In the genomic region with DNA sequence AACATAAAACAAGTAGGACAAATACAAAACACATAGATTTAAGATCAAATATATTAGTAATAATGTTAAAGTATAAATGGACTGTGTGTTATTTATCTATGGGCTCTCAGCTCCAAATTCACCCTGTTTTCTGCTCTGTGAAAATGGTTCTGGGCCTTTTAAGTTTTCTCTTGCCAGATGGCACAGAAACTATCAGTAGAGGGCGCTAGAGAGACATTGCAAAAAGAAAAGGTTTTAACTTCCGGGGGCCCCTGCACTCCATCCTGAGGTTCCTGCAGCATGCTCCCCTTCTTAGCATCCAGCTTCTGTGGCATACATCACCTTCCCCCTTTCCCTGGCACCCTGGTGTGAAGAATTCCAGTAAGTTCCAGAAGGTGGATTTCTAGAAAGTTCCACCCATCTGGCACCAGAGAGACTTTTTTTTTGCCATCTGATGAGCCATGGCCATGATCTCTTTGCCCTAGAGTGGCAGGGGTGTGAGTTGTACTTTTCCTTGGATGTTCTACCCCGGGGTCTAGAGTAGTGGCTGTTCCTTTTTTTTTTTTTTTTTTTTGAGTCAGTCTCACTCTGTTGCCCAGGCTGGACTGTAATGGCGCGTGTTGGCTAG, we compare ENCODE assay signal across 9 cellular contexts. TPM values are rescaled to one million over a fixed set of nuclear protein-coding genes. Genes with fewer than 3 reads are reported as not detected.
DNase-seq lines count a peak whose midpoint lies in the region; ATAC-seq lines count a peak whose summit lies in the region.
"Had no signal": no experiment of that assay in that cellular context is flagged by ENCODE, and none has a peak within 500 bp of the region (broad histone marks: within the 10 kb centered on the region; RNA-seq: fewer than 3 reads in every experiment).

No MANE protein-coding gene starts in this region.

- no peaks in the 10 kb centered on the region for H3K27me3 ChIP-seq in H7 (ENCODE audit: control insufficient read depth, insufficient read depth, low read length)

- no peak for ATAC-seq in HG03135 (IDR thresholded peaks at IDR 0.05; ENCODE audit: unreplicated experiment)

- H3K4me3 ChIP-seq in H7 (ENCODE audit: insufficient read depth, low read depth, low read length) = no peak overlapping the region

- in situ Hi-C loops in SK-MEL-5 (cut with HindIII; ENCODE audit: low pct_unique_long_range_greater_than_20kb, low sequenced_read_pairs) = no loop called here

- H3K36me3 ChIP-seq in H7 (replicated peaks; ENCODE audit: control insufficient read depth, insufficient read depth, low read length) = no peaks in the 10 kb centered on the region

- DNase-seq in COR-L47 (lab: John Stamatoyannopoulos, UW) = peak; percentile 0
- peak; percentile 40 for DNase-seq in H7
- peak; percentile 55 for DNase-seq in SK-MEL-5 (ENCODE audit: low read depth, low spot score)
- peak; percentile 19 for DNase-seq in iPS DF 4.7 (ENCODE audit: extremely low read depth, low spot score)
- DNase-seq in HuH-7 (ENCODE audit: low spot score) = no peak
- no peak for DNase-seq in GM03348 (ENCODE audit: low spot score)
- no peak for DNase-seq in NCI-H345 treated with DMSO at 0.1 percent for 48 hours (lab: John Stamatoyannopoulos, UW; ENCODE audit: unreplicated experiment)
- DNase-seq: activated CD8-positive, alpha-beta memory T cell treated with anti-CD3 and anti-CD28 coated beads, Interleukin-2, amount 50 U/mL, for 48 hours had no signal

RNA-seq across cellular contexts. Expression of a gene that starts 29.3 kb away (rescaled TPM):
- 21.5 and 36.9 TPM in 2 replicates for total RNA-seq in H7 (2014; rRNA removed; shearing (Covaris generic))
- 59.3 and 64.1 TPM in 2 replicates for total RNA-seq in SK-MEL-5 (2014; rRNA removed; shearing (Covaris generic))
- 33.0 and 40.6 TPM in 2 replicates for polyA plus RNA-seq in SK-MEL-5 (2015; cell fraction: cytosol; rRNA removed)
- 12.7 and 18.2 TPM in 2 replicates for polyA plus RNA-seq in SK-MEL-5 (2015; cell fraction: nucleus; rRNA removed)

RNA-seq across cellular contexts. Expression of a gene that starts 29.4 kb away (rescaled TPM):
- 66.2 and 82.1 TPM in 2 replicates for total RNA-seq in H7 (2014; rRNA removed; shearing (Covaris generic))
- total RNA-seq in SK-MEL-5 (2014; rRNA removed; shearing (Covaris generic)) = 94.9 and 99.2 TPM in 2 replicates
- polyA plus RNA-seq in SK-MEL-5 (2015; cell fraction: cytosol; rRNA removed) = 70.2 and 80.1 TPM in 2 replicates
- 134 and 198 TPM in 2 replicates for polyA plus RNA-seq in SK-MEL-5 (2015; cell fraction: nucleus; rRNA removed)

RNA-seq across cellular contexts. Expression of a gene that starts 58.6 kb away (rescaled TPM):
- total RNA-seq in H7 (2014; rRNA removed; shearing (Covaris generic)) = 1.8 and 5.6 TPM in 2 replicates
- total RNA-seq in SK-MEL-5 (2014; rRNA removed; shearing (Covaris generic)) = 16.2 and 22.6 TPM in 2 replicates
- polyA plus RNA-seq in SK-MEL-5 (2015; cell fraction: cytosol; rRNA removed) = 8.6 and 10.1 TPM in 2 replicates
- 16.0 and 22.9 TPM in 2 replicates for polyA plus RNA-seq in SK-MEL-5 (2015; cell fraction: nucleus; rRNA removed)

Comparison
In these comparisons a context has a peak if more than half of its experiments do, and no peak if none do; other contexts are left out.
1. DNase-seq: peak in COR-L47 (single experiment), H7 (single experiment), SK-MEL-5 (single experiment) and iPS DF 4.7 (single experiment); none in HuH-7 (single experiment), GM03348 (single experiment) and NCI-H345 treated with DMSO at 0.1 percent for 48 hours (single experiment).